Comparison of ENCODE assay signal across 18 cellular contexts in the genomic region with DNA sequence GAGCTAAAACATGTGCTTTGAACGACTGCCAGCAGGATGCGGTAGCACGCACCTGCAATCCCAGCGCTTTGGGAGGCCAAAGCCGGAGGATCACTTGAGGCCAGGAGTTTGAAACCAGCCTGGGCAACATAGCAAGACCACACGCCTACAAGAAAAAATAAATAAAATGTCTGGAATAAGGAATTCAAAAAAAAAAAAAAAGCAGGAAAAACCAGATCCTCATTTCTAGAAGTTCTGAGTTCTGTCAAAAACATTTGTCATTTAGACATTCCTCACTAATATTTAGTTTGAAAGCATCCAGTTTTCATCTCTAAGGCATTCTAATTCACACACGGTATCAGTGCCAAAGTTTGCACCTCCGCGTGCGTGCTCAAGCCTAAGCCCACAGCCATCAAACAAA. TPM values are rescaled to one million over a fixed set of nuclear protein-coding genes. Genes with fewer than 3 reads are reported as not detected.
DNase-seq lines count a peak whose midpoint lies in the region; ATAC-seq, FAIRE-seq and TF ChIP-seq lines count a peak whose summit lies in the region.
"Had no signal": no experiment of that assay in that cellular context is flagged by ENCODE, and none has a peak within 500 bp of the region (broad histone marks: within the 10 kb centered on the region; RNA-seq: fewer than 3 reads in every experiment).

No MANE protein-coding gene starts in this region.

- TF ChIP-seq CTCF in OCI-LY7 (conservative IDR thresholded peaks at IDR 0.05; ENCODE audit: low read length) (no peak), GM12878 (IDR thresholded peaks at IDR 0.05 in 2 of 3, conservative IDR thresholded peaks at IDR 0.05 in 1 of 3; ENCODE audit: control insufficient read depth in 2 of 3, extremely low read depth in 1 of 3, insufficient read depth in 1 of 3, low read depth in 3 of 3, low read length in 3 of 3) (no peak), type B pancreatic cell (conservative IDR thresholded peaks at IDR 0.05) (no peak), GM20000 (IDR thresholded peaks at IDR 0.05; ENCODE audit: extremely low read depth, missing control alignments) (no peak)

- intact Hi-C loops in OCI-LY7 (cut with micrococcal nuclease; ENCODE audit: unreplicated experiment) = no loop called here
- intact Hi-C loops in GM12878 (cut with micrococcal nuclease; ENCODE audit: unreplicated experiment) = no loop called here

- RAD21 ChIA-PET in GM12878 (lab: Charles Lee; ENCODE audit: unreplicated experiment) = no interaction called here

- H3K36me3 ChIP-seq in OCI-LY7 (ENCODE audit: insufficient read depth, low read length) (peaks cover 60% of the 10 kb centered on the region), GM12878 (ENCODE audit: control insufficient read depth in 2 of 2, insufficient read depth in 2 of 2, low read length in 1 of 2) (peaks cover 28 to 29% of the 10 kb centered on the region in 2 experiments)

- CTCF ChIA-PET in OCI-LY7 (lab: Charles Lee; ENCODE audit: unreplicated experiment) (no interaction called here), GM12878 (lab: Yijun Ruan, JAX) (no interaction called here)

- TF ChIP-seq RAD21 in GM12878 (IDR thresholded peaks at IDR 0.05; ENCODE audit: insufficient read depth, low read depth, low read length) = no peak

- H3K4me1 ChIP-seq in OCI-LY7 (ENCODE audit: insufficient read depth, low read length, poor library complexity, severe bottlenecking) = peaks cover 14% of the 10 kb centered on the region
- peaks cover 9% of the 10 kb centered on the region for H3K4me1 ChIP-seq in GM12878 (ENCODE audit: control insufficient read depth, insufficient read depth, low read length)
- H3K4me1 ChIP-seq: Caco-2 had no signal

- DNase-seq in OCI-LY7 (ENCODE audit: low spot score) = no peak
- no peak for DNase-seq in GM12878 (ENCODE audit: low read depth, low spot score)
- no peak for DNase-seq in type B pancreatic cell (ENCODE audit: extremely low spot score, unreplicated experiment)
- no peak for DNase-seq in NCI-H1436 treated with DMSO at 0.1 percent for 48 hours (lab: John Stamatoyannopoulos, UW)
- DNase-seq in activated naive CD4-positive, alpha-beta T cell treated with anti-CD3 and anti-CD28 coated beads, Interleukin-2, amount 50 U/mL, for 16 hours = no peak
- no peak for DNase-seq in GM20000 (ENCODE audit: low spot score)
- DNase-seq: Caco-2; CD4-positive, CD25-positive, alpha-beta regulatory T cell; CD8-positive, alpha-beta T cell; DMS153; DND-41; HCEC 1CT had no signal

- no peak overlapping the region for H3K9ac ChIP-seq in GM12878 (ENCODE audit: control insufficient read depth, insufficient read depth, low read length)
- H3K9ac ChIP-seq: BLaER1 had no signal

- no peaks in the 10 kb centered on the region for H3K27me3 Mint-ChIP-seq in type B pancreatic cell
- H3K27me3 Mint-ChIP-seq: B cell; CD4-positive, CD25-positive, alpha-beta regulatory T cell had no signal

- no peaks in the 10 kb centered on the region for H3K4me1 Mint-ChIP-seq in type B pancreatic cell (ENCODE audit: unreplicated experiment)

- no peak overlapping the region for H3K4me2 ChIP-seq in OCI-LY7 (ENCODE audit: low read length)
- no peak overlapping the region for H3K4me2 ChIP-seq in GM12878 (ENCODE audit: control insufficient read depth, insufficient read depth)
- H3K4me2 ChIP-seq: BLaER1, GM23338 had no signal

- no peaks in the 10 kb centered on the region for H3K9me2 ChIP-seq in OCI-LY7 (ENCODE audit: insufficient read depth, low read length)

- H4K20me1 ChIP-seq in OCI-LY7 (ENCODE audit: insufficient read depth, low read length) = no peaks in the 10 kb centered on the region
- no peaks in the 10 kb centered on the region for H4K20me1 ChIP-seq in GM12878 (ENCODE audit: control insufficient read depth, insufficient read depth)
- H4K20me1 ChIP-seq: BLaER1 had no signal

- H3K79me2 ChIP-seq in OCI-LY7 (ENCODE audit: insufficient read depth, low read depth, low read length) (no peaks in the 10 kb centered on the region), GM12878 (ENCODE audit: control insufficient read depth, insufficient read depth, low read length) (no peaks in the 10 kb centered on the region)

- H3K36me3 Mint-ChIP-seq in type B pancreatic cell = peaks cover 3% of the 10 kb centered on the region

- no peak overlapping the region for H2AFZ ChIP-seq in OCI-LY7 (ENCODE audit: low read length)
- H2AFZ ChIP-seq in GM12878 (ENCODE audit: control insufficient read depth, low read depth, low read length) = no peak overlapping the region
- H2AFZ ChIP-seq: GM23338 had no signal

- in situ Hi-C loops in GM12878 (cut with MboI) = no loop called here

- POLR2A ChIA-PET in OCI-LY7 (lab: Charles Lee) (interaction anchor here (0.6 kb wide), 1 partner anchor 11 kb away, joined by 8 read pairs; no protein-coding TSS in a partner anchor), GM12878 (lab: Charles Lee) (no interaction called here)

- H3K4me3 ChIP-seq in OCI-LY7 (ENCODE audit: low read depth, low read length, poor library complexity, severe bottlenecking) (no peak overlapping the region), GM12878 (no peak overlapping the region)
- H3K4me3 ChIP-seq: BLaER1, GM23338 had no signal

- TSS peak; percentile 45 for BruUV-seq in OCI-LY7 (replicated peaks; lab: Mats Ljungman, UMichigan)
- TSS peak; percentile 38 for BruUV-seq in GM12878 (replicated peaks; lab: Mats Ljungman, UMichigan)

- ATAC-seq in GM12878 = no peak
- ATAC-seq: CD8-positive, alpha-beta T cell; GM23338 had no signal

- no peak overlapping the region for H3K4me3 Mint-ChIP-seq in type B pancreatic cell
- H3K4me3 Mint-ChIP-seq: B cell; CD4-positive, CD25-positive, alpha-beta regulatory T cell; CD8-positive, alpha-beta T cell; GM23338 had no signal

- no peaks in the 10 kb centered on the region for H3K27me3 ChIP-seq in GM12878 (replicated peaks in 1 of 2; ENCODE audit: control insufficient read depth in 2 of 2, insufficient read depth in 2 of 2, low read length in 1 of 2)
- H3K27me3 ChIP-seq: BLaER1 had no signal

- no peak for TF ChIP-seq EP300 in GM12878 (IDR thresholded peaks at IDR 0.05; ENCODE audit: borderline replicate concordance in 1 of 2, control insufficient read depth in 1 of 2, low read depth in 2 of 2, low read length in 2 of 2)

- no peak for TF ChIP-seq POLR2A in GM12878 (IDR thresholded peaks at IDR 0.05; ENCODE audit: low read depth, low read length)

- no peaks in the 10 kb centered on the region for H3K9me3 Mint-ChIP-seq in type B pancreatic cell
- H3K9me3 Mint-ChIP-seq: CD4-positive, CD25-positive, alpha-beta regulatory T cell; CD8-positive, alpha-beta T cell; GM23338 had no signal

- no peak for FAIRE-seq in GM12878 (lab: Jason Lieb, UNC)
- FAIRE-seq: G401.6, GM19239 had no signal

- SMC1A ChIA-PET in GM12878 (lab: Charles Lee; ENCODE audit: uncharacterized antibody, unreplicated experiment) = no interaction called here

- H3K27ac ChIP-seq in OCI-LY7 (ENCODE audit: low read depth, low read length, poor library complexity, severe bottlenecking) (no peak overlapping the region), GM12878 (ENCODE audit: control insufficient read depth, insufficient read depth) (no peak overlapping the region)
- H3K27ac ChIP-seq: BLaER1, C4-2B had no signal

- 99% methylated on average over 10 of the region's 10 CpGs for WGBS in GM12878 (ENCODE audit: insufficient coverage, insufficient replicate concordance, low lambda C conversion rate, missing lambda C conversion rate)

- peak overlapping the region; percentile 59 for H3K27ac Mint-ChIP-seq in type B pancreatic cell
- H3K27ac Mint-ChIP-seq: B cell; CD4-positive, CD25-positive, alpha-beta regulatory T cell; CD8-positive, alpha-beta T cell; GM23338 had no signal

- H3K9me3 ChIP-seq in OCI-LY7 (ENCODE audit: low read length) (no peaks in the 10 kb centered on the region), GM12878 (replicated peaks; ENCODE audit: control insufficient read depth, insufficient read depth, low read length) (no peaks in the 10 kb centered on the region)
- H3K9me3 ChIP-seq: BLaER1, Caco-2 had no signal

RNA-seq across cellular contexts. Expression of gene USE1, which starts 36.9 kb away (rescaled TPM):
- 31.2 TPM in 2 replicates for total RNA-seq in OCI-LY7 (2014; rRNA removed; shearing (Covaris generic))
- total RNA-seq in OCI-LY7 (2022) (25.4 and 28.6 TPM in 2 replicates), GM12878 (2014; rRNA removed) (10.9 and 16.7 TPM in 2 replicates), GM12878 (2014; rRNA removed; fragmentation: Illumina TruSeq; extraction: Trizol) (11.4 and 13.6 TPM in 2 replicates), GM12878 (2021) (18.6 and 19.6 TPM in 2 replicates), type B pancreatic cell (ENCODE audit: low replicate concordance) (18.7 and 22.3 TPM in 2 replicates)
- total RNA-seq in GM12878 (2013; cell fraction: nucleolus; rRNA removed) = 12.2 and 13.0 TPM in 2 replicates
- polyA plus RNA-seq in GM12878 (2011; ENCODE audit: low read depth) = 25.4 TPM
- polyA plus RNA-seq in GM12878 (2011; rRNA removed) (7.4 and 13.8 TPM in 2 replicates), GM12878 (2014; fragmentation: Illumina TruSeq; extraction: Trizol) (3.7 and 9.7 TPM in 2 replicates), GM12878 (2014; fragmentation: Nextera tagmentation; extraction: Ambion mirVana) (10 to 100 TPM in 1 of 2 experiments, 1 to 10 TPM in 1; 9.7 to 15.4 TPM), GM12878 (2014; rRNA removed) (23.3 and 24.0 TPM in 2 replicates), GM12878 (2016; fragmentation: Nextera tagmentation; extraction: Ambion mirVana) (10 to 100 TPM; 18.1 to 23.7 TPM)
- polyA plus RNA-seq in GM12878 (2011; cell fraction: cytosol; rRNA removed) = 16.2 and 19.0 TPM in 2 replicates
- polyA plus RNA-seq in GM12878 (2011; cell fraction: nucleus; rRNA removed) = 23.2 and 23.5 TPM in 2 replicates
- 29.7 and 29.8 TPM in 2 replicates for polyA plus RNA-seq in GM12878 (2012)
- 5.6 and 6.7 TPM in 2 replicates for polyA minus RNA-seq in GM12878 (2011; rRNA and poly(A)+ RNA removed)
- polyA minus RNA-seq in GM12878 (2011; cell fraction: cytosol; rRNA and poly(A)+ RNA removed) = 2.4 and 5.4 TPM in 2 replicates
- polyA minus RNA-seq in GM12878 (2011; cell fraction: nucleus; rRNA and poly(A)+ RNA removed) = 4.0 and 6.0 TPM in 2 replicates

RNA-seq across cellular contexts. Expression of gene OCEL1, which starts 47.7 kb away (rescaled TPM):
- total RNA-seq in OCI-LY7 (2014; rRNA removed; shearing (Covaris generic)) = 5.9 and 10.2 TPM in 2 replicates
- total RNA-seq in OCI-LY7 (2022) = 29.5 and 38.8 TPM in 2 replicates
- 2.9 and 4.6 TPM in 2 replicates for total RNA-seq in GM12878 (2013; cell fraction: nucleolus; rRNA removed)
- total RNA-seq in GM12878 (2014; rRNA removed) = 3.1 and 3.2 TPM in 2 replicates
- 3.2 and 3.4 TPM in 2 replicates for total RNA-seq in GM12878 (2014; rRNA removed; fragmentation: Illumina TruSeq; extraction: Trizol)
- total RNA-seq in GM12878 (2021) = 11.9 and 15.8 TPM in 2 replicates
- 65.4 TPM for polyA plus RNA-seq in GM12878 (2011; ENCODE audit: low read depth)
- polyA plus RNA-seq in GM12878 (2011; rRNA removed) = 1.4 and 2.8 TPM in 2 replicates
- polyA plus RNA-seq in GM12878 (2011; cell fraction: cytosol; rRNA removed) = 5.3 and 7.2 TPM in 2 replicates
- 6.9 and 7.6 TPM in 2 replicates for polyA plus RNA-seq in GM12878 (2011; cell fraction: nucleus; rRNA removed)
- polyA plus RNA-seq in GM12878 (2012) = 11.7 and 15.6 TPM in 2 replicates
- 7.4 and 9.9 TPM in 2 replicates for polyA plus RNA-seq in GM12878 (2014; fragmentation: Illumina TruSeq; extraction: Trizol)
- polyA plus RNA-seq in GM12878 (2014; fragmentation: Nextera tagmentation; extraction: Ambion mirVana) = 1 to 10 TPM; 3.6 to 7.8 TPM
- 7.5 and 7.8 TPM in 2 replicates for polyA plus RNA-seq in GM12878 (2014; rRNA removed)
- 10 to 100 TPM; 14.4 to 18.2 TPM for polyA plus RNA-seq in GM12878 (2016; fragmentation: Nextera tagmentation; extraction: Ambion mirVana)
- polyA minus RNA-seq in GM12878 (2011; rRNA and poly(A)+ RNA removed) = 1.8 and 3.1 TPM in 2 replicates
- 1.9 and 7.1 TPM in 2 replicates for polyA minus RNA-seq in GM12878 (2011; cell fraction: cytosol; rRNA and poly(A)+ RNA removed)
- polyA minus RNA-seq in GM12878 (2011; cell fraction: nucleus; rRNA and poly(A)+ RNA removed) = 2.3 and 2.8 TPM in 2 replicates
- total RNA-seq in type B pancreatic cell (ENCODE audit: low replicate concordance) = 19.2 and 23.8 TPM in 2 replicates
